1 cellular context compared by ENCODE assay signal in the genomic region with DNA sequence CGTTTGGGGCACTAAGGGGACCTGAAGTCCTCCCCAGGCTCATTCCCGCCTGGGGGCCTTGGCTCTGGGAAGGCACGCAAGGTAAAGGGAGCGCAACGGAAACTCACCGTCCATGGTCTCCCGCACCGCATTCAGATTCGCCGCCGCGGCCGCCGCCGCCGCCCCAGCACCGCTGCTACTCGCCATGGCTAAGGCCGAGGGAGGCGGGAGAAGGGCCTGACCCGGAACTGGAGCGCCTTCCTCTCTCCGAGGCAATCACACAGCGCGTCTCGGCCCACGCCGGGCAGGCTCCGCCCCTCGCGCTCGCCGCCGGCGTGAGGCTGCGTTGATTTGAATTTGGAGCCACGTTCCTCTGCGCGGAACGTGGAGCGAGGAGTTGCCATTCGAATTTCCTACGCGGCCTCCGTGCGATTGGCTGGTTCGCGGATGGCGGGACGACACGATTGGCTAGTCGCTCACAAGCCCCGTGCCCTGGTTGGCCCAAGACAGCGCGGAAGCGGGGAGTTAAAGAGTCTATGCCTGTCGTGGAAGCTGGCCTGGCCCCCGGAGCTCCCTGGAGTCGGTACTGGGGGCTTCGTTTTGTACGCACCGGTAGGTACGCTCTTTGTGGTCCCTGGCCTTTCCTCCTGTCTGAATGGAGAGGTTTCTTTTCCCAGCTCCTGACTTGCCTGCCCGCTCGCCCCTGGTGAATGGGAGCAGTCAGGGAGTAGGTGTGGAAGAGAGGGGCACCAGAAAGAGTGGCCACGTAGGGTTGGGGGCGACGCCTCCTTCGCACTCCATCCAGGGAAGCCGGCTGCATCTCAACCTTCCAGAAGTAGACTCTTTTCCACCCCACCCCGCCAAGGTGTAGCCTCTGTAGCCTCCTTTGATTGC.
TF ChIP-seq lines count a peak whose summit lies in the region.

TSS of gene BORA (plus strand) at position 507 of the 873 bp plus-strand sequence. CDS start 1,018 bp downstream, outside the sequence.
TSS of gene MZT1 (minus strand) at position 213 of the 873 bp plus-strand sequence. CDS start at position 186, 27 bp downstream.

TF ChIP-seq in IMR-90, 13 proteins besides CTCF, POLR2A, EP300 and RAD21:
- TF ChIP-seq MAZ (IDR thresholded peaks at IDR 0.05; ENCODE audit: borderline replicate concordance, low read depth, low read length) (no peak; the same call in 1 of the 2 replicates), NFE2L2 (IDR thresholded peaks at IDR 0.05; ENCODE audit: low read depth, low read length) (no peak), MAFK (IDR thresholded peaks at IDR 0.05; ENCODE audit: low read depth, low read length) (no peak), RFX5 (IDR thresholded peaks at IDR 0.05; ENCODE audit: low read depth, low read length) (0 out of 2 replicates have a peak, but pooled peaks have one; percentile 43), MXI1 (IDR thresholded peaks at IDR 0.05; ENCODE audit: borderline replicate concordance, low read depth, low read length) (peak; percentile 100), USF2 (IDR thresholded peaks at IDR 0.05; ENCODE audit: low read depth, low read length) (peak; percentile 19; the same call in 1 of the 2 replicates), SMC3 (IDR thresholded peaks at IDR 0.05; ENCODE audit: low read depth, low read length) (no peak), CHD1 (IDR thresholded peaks at IDR 0.05; ENCODE audit: low read depth, low read length) (no peak), BHLHE40 (IDR thresholded peaks at IDR 0.05; ENCODE audit: low read depth, low read length) (no peak), CEBPB (IDR thresholded peaks at IDR 0.05; ENCODE audit: low read depth, low read length) (no peak), RCOR1 (IDR thresholded peaks at IDR 0.05; ENCODE audit: insufficient replicate concordance, low read length) (no peak), FOS (IDR thresholded peaks at IDR 0.05; ENCODE audit: low read depth, low read length) (peak; percentile 44)
- TF ChIP-seq, protein P1, sequence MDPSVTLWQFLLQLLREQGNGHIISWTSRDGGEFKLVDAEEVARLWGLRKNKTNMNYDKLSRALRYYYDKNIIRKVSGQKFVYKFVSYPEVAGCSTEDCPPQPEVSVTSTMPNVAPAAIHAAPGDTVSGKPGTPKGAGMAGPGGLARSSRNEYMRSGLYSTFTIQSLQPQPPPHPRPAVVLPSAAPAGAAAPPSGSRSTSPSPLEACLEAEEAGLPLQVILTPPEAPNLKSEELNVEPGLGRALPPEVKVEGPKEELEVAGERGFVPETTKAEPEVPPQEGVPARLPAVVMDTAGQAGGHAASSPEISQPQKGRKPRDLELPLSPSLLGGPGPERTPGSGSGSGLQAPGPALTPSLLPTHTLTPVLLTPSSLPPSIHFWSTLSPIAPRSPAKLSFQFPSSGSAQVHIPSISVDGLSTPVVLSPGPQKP (IDR thresholded peaks at IDR 0.05; ENCODE audit: borderline replicate concordance, low read depth, low read length) = no peak
